15 cellular contexts compared by ENCODE assay signal in the genomic region with DNA sequence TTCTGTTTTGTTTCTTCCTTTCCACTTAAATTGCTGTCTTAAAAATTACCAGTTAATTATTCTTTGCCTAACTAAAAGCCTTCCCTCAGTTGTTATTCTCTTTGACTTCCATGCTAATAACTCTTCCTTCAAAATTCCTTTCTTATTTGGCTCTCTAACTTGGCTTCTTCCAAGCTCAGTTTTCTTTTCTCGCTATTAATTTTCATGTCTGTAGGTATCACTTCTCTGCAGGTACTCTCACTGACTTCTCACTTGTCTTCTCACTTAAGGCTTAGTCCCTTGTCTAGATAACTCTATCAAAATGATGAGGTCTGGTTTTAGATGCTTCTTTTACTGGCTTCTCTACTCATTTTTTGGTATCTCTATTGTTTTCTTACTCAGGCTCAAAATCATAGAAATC. TPM values are rescaled to one million over a fixed set of nuclear protein-coding genes. Genes with fewer than 3 reads are reported as not detected.
DNase-seq lines count a peak whose midpoint lies in the region; ATAC-seq and TF ChIP-seq lines count a peak whose summit lies in the region.
"Had no signal": no experiment of that assay in that cellular context is flagged by ENCODE, and none has a peak within 500 bp of the region (broad histone marks: within the 10 kb centered on the region; RNA-seq: fewer than 3 reads in every experiment).

No MANE protein-coding gene starts in this region.

- H3K4me2 ChIP-seq in GM23248 (ENCODE audit: unreplicated experiment), result no peak overlapping the region
- H3K4me2 ChIP-seq in neural progenitor cell, result no peak overlapping the region
- H3K4me2 ChIP-seq: SK-N-SH had no signal

- intact Hi-C loops in activated CD4-positive, alpha-beta T cell treated with anti-CD3 and anti-CD28 coated beads, Interleukin-2, amount 10 ng/mL, durations not matched to agents 24 days and 14 days (cut with micrococcal nuclease), result loop anchor here (1.0 kb wide), 1 partner anchor 417 kb away; no protein-coding TSS in a partner anchor
- intact Hi-C loops in heart left ventricle (cut with DNase I), result loop anchor here in 8 of 10 donors (1.0 to 10.0 kb wide), 9 partner anchors 194 to 787 kb away; a partner anchor contains a TSS

- 92 to 96% methylated on average over 1 of the region's 1 CpG for WGBS in GM23248 (ENCODE audit: low coverage in 1 of 2, low lambda C conversion rate in 2 of 2, missing lambda C conversion rate in 2 of 2), 2 experiments
- 90 to 94% (median 92%) methylated on average over 1 of the region's 1 CpG for WGBS in heart left ventricle, 4 donors

- no peak for DNase-seq in activated CD4-positive, alpha-beta T cell treated with anti-CD3 and anti-CD28 coated beads, Interleukin-2, amount 10 ng/mL, durations not matched to agents 24 days and 14 days
- no peak for DNase-seq in activated CD4-positive, alpha-beta T cell treated with anti-CD3 and anti-CD28 coated beads, Interleukin-2, amount 50 U/mL, for 1 hour
- DNase-seq in GM23248 (no peak), adipocyte (ENCODE audit: low read depth) (no peak), neural progenitor cell (ENCODE audit: low spot score) (no peak), H4 (ENCODE audit: low spot score) (no peak), heart left ventricle (no peak)
- DNase-seq: C1 segment of cervical spinal cord; GF-D8; NCI-H774; NK-92 treated with Interleukin-12 subunit alpha and Interleukin-12 subunit beta, amount 100 ng/mL, for 24 hours; SHP77 treated with DMSO at 0.1 percent for 48 hours; SK-N-SH had no signal

- H3K27me3 Mint-ChIP-seq in activated CD4-positive, alpha-beta T cell treated with anti-CD3 and anti-CD28 coated beads, Interleukin-2, amount 10 ng/mL, durations not matched to agents 24 days and 14 days, result no peaks in the 10 kb centered on the region
- no peaks in the 10 kb centered on the region for H3K27me3 Mint-ChIP-seq in neural progenitor cell (ENCODE audit: insufficient read depth, low read depth)
- H3K27me3 Mint-ChIP-seq: IgD-negative memory B cell had no signal

- H3K9me3 ChIP-seq in GM23248 (ENCODE audit: low read depth), result no peaks in the 10 kb centered on the region
- H3K9me3 ChIP-seq in adipocyte (ENCODE audit: control insufficient read depth, low read length), result no peaks in the 10 kb centered on the region
- H3K9me3 ChIP-seq in neural progenitor cell (ENCODE audit: low read depth), result no peaks in the 10 kb centered on the region
- H3K9me3 ChIP-seq in heart left ventricle, result no peaks in the 10 kb centered on the region
- H3K9me3 ChIP-seq: SK-N-SH had no signal

- peaks cover 41% of the 10 kb centered on the region for H3K36me3 Mint-ChIP-seq in activated CD4-positive, alpha-beta T cell treated with anti-CD3 and anti-CD28 coated beads, Interleukin-2, amount 10 ng/mL, durations not matched to agents 24 days and 14 days (ENCODE audit: low read depth)
- H3K36me3 Mint-ChIP-seq in neural progenitor cell, result peaks cover 16% of the 10 kb centered on the region

- H2AFZ ChIP-seq in GM23248 (0 out of 2 replicates have a peak overlapping the region, but pooled peaks have one; percentile 1), neural progenitor cell (replicated peaks) (no peak overlapping the region)

- H3K9me2 ChIP-seq in GM23248 (ENCODE audit: insufficient read depth), result no peaks in the 10 kb centered on the region
- H3K9me2 ChIP-seq: SK-N-SH had no signal

- H3K9ac ChIP-seq in GM23248 (no peak overlapping the region), adipocyte (ENCODE audit: low read length) (peak overlapping the region; percentile 57), neural progenitor cell (no peak overlapping the region)
- H3K9ac ChIP-seq: SK-N-SH had no signal

- H3F3A ChIP-seq in GM23248 (ENCODE audit: insufficient read depth) (peaks cover 9% of the 10 kb centered on the region; the same call in 1 of the 2 replicates), neural progenitor cell (ENCODE audit: low read depth) (peaks cover 24% of the 10 kb centered on the region)

- in situ Hi-C loops in GM23248 (cut with MboI), result no loop called here

- H4K20me1 ChIP-seq in GM23248 (ENCODE audit: insufficient read depth), result no peaks in the 10 kb centered on the region
- H4K20me1 ChIP-seq in neural progenitor cell (ENCODE audit: low read depth), result peaks cover 27% of the 10 kb centered on the region

- no peak for TF ChIP-seq POLR2A in heart left ventricle (IDR thresholded peaks at IDR 0.05)

- peaks cover 12% of the 10 kb centered on the region for H3K79me2 ChIP-seq in GM23248 (ENCODE audit: insufficient read depth)
- H3K79me2 ChIP-seq in neural progenitor cell (ENCODE audit: low read depth), result peaks cover 65% of the 10 kb centered on the region

- TF ChIP-seq CTCF in neural progenitor cell (IDR thresholded peaks at IDR 0.05) (no peak), heart left ventricle (IDR thresholded peaks at IDR 0.05) (no peak)

- peak overlapping the region; percentile 6 for H3K27ac Mint-ChIP-seq in activated CD4-positive, alpha-beta T cell treated with anti-CD3 and anti-CD28 coated beads, Interleukin-2, amount 10 ng/mL, durations not matched to agents 24 days and 14 days
- H3K27ac Mint-ChIP-seq in neural progenitor cell, result no peak overlapping the region
- H3K27ac Mint-ChIP-seq: IgD-negative memory B cell had no signal

- H3K27ac ChIP-seq in GM23248 (no peak overlapping the region), neural progenitor cell (peak overlapping the region; percentile 27), heart left ventricle (no peak overlapping the region)
- H3K27ac ChIP-seq: RWPE1 had no signal

- no peak for ATAC-seq in heart left ventricle

- peaks cover 26% of the 10 kb centered on the region for H3K4me1 Mint-ChIP-seq in activated CD4-positive, alpha-beta T cell treated with anti-CD3 and anti-CD28 coated beads, Interleukin-2, amount 10 ng/mL, durations not matched to agents 24 days and 14 days
- H3K4me1 Mint-ChIP-seq in neural progenitor cell, result peaks cover 2% of the 10 kb centered on the region
- H3K4me1 Mint-ChIP-seq: IgD-negative memory B cell had no signal

- H3K4me1 ChIP-seq in GM23248 (ENCODE audit: insufficient read depth), result no peaks in the 10 kb centered on the region
- peaks cover 23% of the 10 kb centered on the region for H3K4me1 ChIP-seq in adipocyte (ENCODE audit: control insufficient read depth, insufficient read depth, low read length)
- H3K4me1 ChIP-seq in neural progenitor cell, result peaks cover 14% of the 10 kb centered on the region
- H3K4me1 ChIP-seq in heart left ventricle, result peaks cover 0 to under 1% (median 0%) of the 10 kb centered on the region in 12 donors

- no peaks in the 10 kb centered on the region for H3K9me3 Mint-ChIP-seq in activated CD4-positive, alpha-beta T cell treated with anti-CD3 and anti-CD28 coated beads, Interleukin-2, amount 10 ng/mL, durations not matched to agents 24 days and 14 days
- no peaks in the 10 kb centered on the region for H3K9me3 Mint-ChIP-seq in neural progenitor cell
- H3K9me3 Mint-ChIP-seq: IgD-negative memory B cell had no signal

- H3K4me3 ChIP-seq in GM23248 (no peak overlapping the region), adipocyte (ENCODE audit: low read length) (no peak overlapping the region), neural progenitor cell (no peak overlapping the region), heart left ventricle (no peak overlapping the region)

- H3K27me3 ChIP-seq in GM23248 (replicated peaks; ENCODE audit: insufficient read depth) (no peaks in the 10 kb centered on the region), adipocyte (replicated peaks; ENCODE audit: control insufficient read depth, insufficient read depth, low read length) (no peaks in the 10 kb centered on the region), neural progenitor cell (no peaks in the 10 kb centered on the region), heart left ventricle (no peaks in the 10 kb centered on the region)

- H3K36me3 ChIP-seq in GM23248 (ENCODE audit: low read depth), result 0 out of 2 replicates have a peak, but pooled peaks cover 4% of the 10 kb centered on the region
- H3K36me3 ChIP-seq in adipocyte (ENCODE audit: control insufficient read depth, insufficient read depth, low read length, severe bottlenecking), result no peaks in the 10 kb centered on the region
- H3K36me3 ChIP-seq in neural progenitor cell, result peaks cover 60% of the 10 kb centered on the region
- H3K36me3 ChIP-seq in heart left ventricle, result peaks cover 0 to 54% (median 0%) of the 10 kb centered on the region in 9 donors

- no peak overlapping the region for H3K4me3 Mint-ChIP-seq in activated CD4-positive, alpha-beta T cell treated with anti-CD3 and anti-CD28 coated beads, Interleukin-2, amount 10 ng/mL, durations not matched to agents 24 days and 14 days
- no peak overlapping the region for H3K4me3 Mint-ChIP-seq in neural progenitor cell
- H3K4me3 Mint-ChIP-seq: IgD-negative memory B cell had no signal

RNA-seq across cellular contexts. Expression of a gene that starts 10.1 kb away (rescaled TPM):
- total RNA-seq in activated CD4-positive, alpha-beta T cell treated with anti-CD3 and anti-CD28 coated beads, Interleukin-2, amount 10 ng/mL, durations not matched to agents 24 days and 14 days, result 21.4 and 22.3 TPM in 2 replicates
- total RNA-seq in GM23248 (2014; rRNA removed; shearing (Covaris generic)), result 3.0 and 3.5 TPM in 2 replicates
- polyA plus RNA-seq in GM23248 (2016; fragmentation: Nextera tagmentation; extraction: Ambion mirVana) (3.7 and 4.7 TPM in 2 replicates), heart left ventricle (1 to 10 TPM in 1 of 2 donors, under 1 TPM in 1; 0.30 to 1.2 TPM)
- total RNA-seq in neural progenitor cell (ENCODE audit: low replicate concordance) (90.8 and 156 TPM in 2 replicates), heart left ventricle (1 to 10 TPM in 4 of 9 donors, under 1 TPM in 5; 0.36 to 6.3 (median 0.97) TPM)
- 13.6 and 14.3 TPM in 2 replicates for total RNA-seq in H4 (2014; rRNA removed; shearing (Covaris generic))
